ENCODE assay signal across 1 cellular context in genomic region chr18:9914584-9915290, GRCh38.
TF ChIP-seq lines count a peak whose summit lies in the region.

No MANE protein-coding gene starts in this region.

TF ChIP-seq in K562, 482 proteins besides CTCF, POLR2A, EP300 and RAD21 (continued from another document and continues in another):
- no peak for TF ChIP-seq BRF2 (IDR thresholded peaks at IDR 0.05; ENCODE audit: borderline replicate concordance, insufficient read depth, insufficient read length)
- peak; percentile 67 for TF ChIP-seq ZNF76 (CRISPR knock-in tag; IDR thresholded peaks at IDR 0.05; ENCODE audit: borderline replicate concordance)
- TF ChIP-seq ETV1 (tag; conservative IDR thresholded peaks at IDR 0.05; ENCODE audit: low read depth), result peak; percentile 49
- no peak for TF ChIP-seq CREBBP (IDR thresholded peaks at IDR 0.05; ENCODE audit: low read depth, low read length)
- TF ChIP-seq ZNF3 (CRISPR knock-in tag; IDR thresholded peaks at IDR 0.05), result no peak
- TF ChIP-seq ZBTB1 (CRISPR knock-in tag; IDR thresholded peaks at IDR 0.05; ENCODE audit: borderline replicate concordance, low read depth), result peak; percentile 80; the same call in 1 of the 2 replicates
- 0 out of 2 replicates have a peak, but pooled peaks have one; percentile 44 for TF ChIP-seq ARID3B (CRISPR knock-in tag; IDR thresholded peaks at IDR 0.05; ENCODE audit: borderline replicate concordance)
- peak; percentile 81 for TF ChIP-seq PRPF4 (IDR thresholded peaks at IDR 0.05; ENCODE audit: insufficient read depth, low read depth, low read length, poor library complexity, severe bottlenecking)
- TF ChIP-seq HNRNPK (IDR thresholded peaks at IDR 0.05; ENCODE audit: low read depth, low read length, poor library complexity, severe bottlenecking), result no peak
- TF ChIP-seq TFAP4 (CRISPR knock-in tag; IDR thresholded peaks at IDR 0.05; ENCODE audit: borderline replicate concordance), result peak; percentile 60; the same call in 1 of the 2 replicates
- TF ChIP-seq TRIM24 (IDR thresholded peaks at IDR 0.05), result 0 out of 4 replicates have a peak, but pooled peaks of 1 of the 2 experiments have one; percentile 46
- no peak for TF ChIP-seq POLR2H (tag; IDR thresholded peaks at IDR 0.05; ENCODE audit: low read depth)
- TF ChIP-seq ZBTB12 (CRISPR knock-in tag; IDR thresholded peaks at IDR 0.05), result peak; percentile 63
- TF ChIP-seq SIN3A (IDR thresholded peaks at IDR 0.05; ENCODE audit: borderline replicate concordance in 2 of 2, control insufficient read depth in 1 of 2, low read depth in 2 of 2, low read length in 2 of 2), result peak in 1 of 2 experiments; percentile 78; a peak in 1 of 4 replicates
- TF ChIP-seq CBX3 (IDR thresholded peaks at IDR 0.05; ENCODE audit: borderline replicate concordance in 1 of 2, low read length in 2 of 2), result peak in 1 of 2 experiments; percentile 48; a peak in 1 of 3 replicates
- TF ChIP-seq MTA1 (IDR thresholded peaks at IDR 0.05; ENCODE audit: borderline replicate concordance), result peak; percentile 83
- peak; percentile 10 for TF ChIP-seq MXD1 (CRISPR knock-in tag; IDR thresholded peaks at IDR 0.05; ENCODE audit: borderline replicate concordance, poor library complexity, severe bottlenecking)
- no peak for TF ChIP-seq NFIC (IDR thresholded peaks at IDR 0.05)
- peak; percentile 46; the same call in 1 of the 2 replicates for TF ChIP-seq PML (IDR thresholded peaks at IDR 0.05; ENCODE audit: low read length)
- peak; percentile 94; the same call in 1 of the 2 replicates for TF ChIP-seq KAT7 (CRISPR knock-in tag; IDR thresholded peaks at IDR 0.05; ENCODE audit: borderline replicate concordance)
- TF ChIP-seq ZBTB2 (IDR thresholded peaks at IDR 0.05), result peak; percentile 64; the same call in 1 of the 2 replicates
- TF ChIP-seq CHCHD3 (CRISPR knock-in tag; IDR thresholded peaks at IDR 0.05), result no peak
- TF ChIP-seq TEAD1 (CRISPR knock-in tag; IDR thresholded peaks at IDR 0.05), result peak in 1 of 2 experiments; percentile 73; a peak in 2 of 4 replicates
- TF ChIP-seq ELF1 (tag; IDR thresholded peaks at IDR 0.05), result no peak
- TF ChIP-seq ZNF124 (CRISPR knock-in tag; IDR thresholded peaks at IDR 0.05), result no peak
- TF ChIP-seq AFF1 (IDR thresholded peaks at IDR 0.05; ENCODE audit: low read depth in 1 of 2, partially characterized antibody in 2 of 2), result peak in 1 of 2 experiments; percentile 97
- TF ChIP-seq BCOR (IDR thresholded peaks at IDR 0.05), result peak; percentile 70
- TF ChIP-seq LCOR (CRISPR knock-in tag; IDR thresholded peaks at IDR 0.05), result 0 out of 2 replicates have a peak, but pooled peaks have one; percentile 9
- peak; percentile 75 for TF ChIP-seq AFF4 (CRISPR knock-in tag; IDR thresholded peaks at IDR 0.05)
- no peak for TF ChIP-seq HEY1 (CRISPR knock-in tag; IDR thresholded peaks at IDR 0.05; ENCODE audit: borderline replicate concordance)
- TF ChIP-seq BMI1 (IDR thresholded peaks at IDR 0.05; ENCODE audit: low read length), result no peak
- TF ChIP-seq POLR2B (IDR thresholded peaks at IDR 0.05; ENCODE audit: low read depth, partially characterized antibody), result peak; percentile 78
- TF ChIP-seq KLF1 (tag; IDR thresholded peaks at IDR 0.05), result peak; percentile 72
- no peak; the same call in 1 of the 2 replicates for TF ChIP-seq TAL1 (IDR thresholded peaks at IDR 0.05)
- no peak for TF ChIP-seq ZSCAN32 (CRISPR knock-in tag; IDR thresholded peaks at IDR 0.05)
- TF ChIP-seq GABPB1 (CRISPR knock-in tag; IDR thresholded peaks at IDR 0.05), result peak; percentile 39; the same call in 1 of the 2 replicates
- TF ChIP-seq ZNF23 (CRISPR knock-in tag; IDR thresholded peaks at IDR 0.05), result peak; percentile 63; the same call in 1 of the 2 replicates
- TF ChIP-seq ZMIZ1 (IDR thresholded peaks at IDR 0.05; ENCODE audit: low read depth in 2 of 2, low read length in 2 of 2), result peak in 1 of 2 experiments; percentile 46; a peak in 2 of 4 replicates
- peak; percentile 94 for TF ChIP-seq NBN (IDR thresholded peaks at IDR 0.05; ENCODE audit: low read depth)
- TF ChIP-seq TFE3 (CRISPR knock-in tag; IDR thresholded peaks at IDR 0.05), result peak; percentile 31
